ENCODE assay signal across 16 cellular contexts in genomic region chr2:144137705-144138428, GRCh38.
A peak's percentile ranks its signal among the peaks of the same experiment; 100 is the strongest.
DNase-seq lines count a peak whose midpoint lies in the region; FAIRE-seq and TF ChIP-seq lines count a peak whose summit lies in the region.
"Had no signal": no experiment of that assay in that cellular context is flagged by ENCODE, and none has a peak within 500 bp of the region (broad histone marks: within the 10 kb centered on the region; RNA-seq: fewer than 3 reads in every experiment).

No MANE protein-coding gene starts in this region.

- in situ Hi-C loops in KBM-7 (cut with MboI; ENCODE audit: low pct_unique_long_range_greater_than_20kb, low sequenced_read_pairs), result no loop called here

- H3K36me3 Mint-ChIP-seq in nephron progenitor cell (ENCODE audit: low read depth) (no peaks in the 10 kb centered on the region), MCF 10A (ENCODE audit: insufficient read depth, unreplicated experiment) (no peaks in the 10 kb centered on the region)

- no peaks in the 10 kb centered on the region for H3K9me3 Mint-ChIP-seq in nephron progenitor cell
- H3K9me3 Mint-ChIP-seq in MCF 10A (ENCODE audit: unreplicated experiment), result no peaks in the 10 kb centered on the region
- H3K9me3 Mint-ChIP-seq: IgD-negative memory B cell had no signal

- DNase-seq in AG20443 (ENCODE audit: low spot score), result peak; percentile 56
- DNase-seq in KBM-7, result peak; percentile 21
- DNase-seq in nephron progenitor cell, result no peak
- no peak for DNase-seq in hippocampal formation (lab: John Stamatoyannopoulos, UW)
- no peak for DNase-seq in MCF 10A (ENCODE audit: unreplicated experiment)
- no peak for DNase-seq in GM19239 (ENCODE audit: insufficient read length, low spot score)
- DNase-seq in NCI-H2029 treated with DMSO at 0.1 percent for 48 hours (lab: John Stamatoyannopoulos, UW), result no peak
- DNase-seq: activated CD4-positive, alpha-beta T cell treated with anti-CD3 and anti-CD28 coated beads for 1 hour; CD4-positive, CD25-positive, alpha-beta regulatory T cell; NCI-H1694 treated with DMSO at 0.1 percent for 48 hours; NCI-H748 treated with DMSO at 0.1 percent for 48 hours; SK-N-SH had no signal

- H3K27me3 Mint-ChIP-seq in nephron progenitor cell (ENCODE audit: low read depth, poor library complexity) (no peaks in the 10 kb centered on the region), MCF 10A (ENCODE audit: insufficient read depth, unreplicated experiment) (no peaks in the 10 kb centered on the region)
- H3K27me3 Mint-ChIP-seq: CD4-positive, CD25-positive, alpha-beta regulatory T cell; IgD-negative memory B cell had no signal

- H3K27ac Mint-ChIP-seq in nephron progenitor cell (peak overlapping the region; percentile 64), MCF 10A (ENCODE audit: low read depth, unreplicated experiment) (no peak overlapping the region)
- H3K27ac Mint-ChIP-seq: CD4-positive, CD25-positive, alpha-beta regulatory T cell; IgD-negative memory B cell had no signal

- no peak for FAIRE-seq in GM19239 (lab: Jason Lieb, UNC)

- peaks cover 10% of the 10 kb centered on the region for H3K4me1 Mint-ChIP-seq in nephron progenitor cell
- no peaks in the 10 kb centered on the region for H3K4me1 Mint-ChIP-seq in MCF 10A (ENCODE audit: insufficient read depth, unreplicated experiment)
- H3K4me1 Mint-ChIP-seq: CD4-positive, CD25-positive, alpha-beta regulatory T cell had no signal

- peak overlapping the region; percentile 1 for H3K27ac ChIP-seq in cingulate gyrus (ENCODE audit: low read depth, low read length)
- H3K27ac ChIP-seq: hepatocyte, parathyroid adenoma had no signal

- POLR2A ChIA-PET in MCF 10A (lab: Yijun Ruan, JAX), result no interaction called here

- no TSS peak for BruUV-seq in MCF 10A (replicated peaks; lab: Mats Ljungman, UMichigan)

- H3K4me3 Mint-ChIP-seq in nephron progenitor cell (no peak overlapping the region), MCF 10A (ENCODE audit: unreplicated experiment) (no peak overlapping the region)
- H3K4me3 Mint-ChIP-seq: IgD-negative memory B cell had no signal

- TF ChIP-seq CTCF in nephron progenitor cell (IDR thresholded peaks at IDR 0.05), result no peak
- TF ChIP-seq CTCF in MCF 10A (IDR thresholded peaks at IDR 0.05; ENCODE audit: unreplicated experiment), result no peak

- intact Hi-C loops in MCF 10A (cut with micrococcal nuclease), result no loop called here

- CTCF ChIA-PET in MCF 10A (lab: Yijun Ruan, JAX), result interaction anchor here (0.6 kb wide), 2 partner anchors 29 to 298 kb away, joined by 3 read pairs; no protein-coding TSS in a partner anchor

Comparison
In these comparisons a context has a peak if more than half of its experiments do, and no peak if none do; other contexts are left out.
1. DNase-seq: peak in AG20443 (single experiment) and KBM-7 (single experiment); none in nephron progenitor cell (single experiment), hippocampal formation (0 of 2), MCF 10A (single experiment), GM19239 (single experiment) and NCI-H2029 treated with DMSO at 0.1 percent for 48 hours (single experiment).